In genomic region chr7:1097120-1097504, GRCh38 we compare ENCODE assay signal across 1 cellular context.
TF ChIP-seq lines count a peak whose summit lies in the region.

No MANE protein-coding gene starts in this region.

TF ChIP-seq in H1, 55 proteins besides CTCF, POLR2A, EP300 and RAD21:
- TF ChIP-seq RNF2 (IDR thresholded peaks at IDR 0.05; ENCODE audit: borderline replicate concordance, low read depth, low read length, missing control alignments, poor library complexity, severe bottlenecking) (no peak), TEAD4 (IDR thresholded peaks at IDR 0.05; ENCODE audit: low read depth, low read length) (no peak), TCF12 (IDR thresholded peaks at IDR 0.05; ENCODE audit: low read depth, low read length) (no peak), KDM5A (IDR thresholded peaks at IDR 0.05; ENCODE audit: low read length) (no peak), SP4 (IDR thresholded peaks at IDR 0.05; ENCODE audit: low read length) (no peak), TBP (IDR thresholded peaks at IDR 0.05; ENCODE audit: low read depth, low read length) (no peak)
